Comparison of ENCODE assay signal across 3 cellular contexts in the genomic region with DNA sequence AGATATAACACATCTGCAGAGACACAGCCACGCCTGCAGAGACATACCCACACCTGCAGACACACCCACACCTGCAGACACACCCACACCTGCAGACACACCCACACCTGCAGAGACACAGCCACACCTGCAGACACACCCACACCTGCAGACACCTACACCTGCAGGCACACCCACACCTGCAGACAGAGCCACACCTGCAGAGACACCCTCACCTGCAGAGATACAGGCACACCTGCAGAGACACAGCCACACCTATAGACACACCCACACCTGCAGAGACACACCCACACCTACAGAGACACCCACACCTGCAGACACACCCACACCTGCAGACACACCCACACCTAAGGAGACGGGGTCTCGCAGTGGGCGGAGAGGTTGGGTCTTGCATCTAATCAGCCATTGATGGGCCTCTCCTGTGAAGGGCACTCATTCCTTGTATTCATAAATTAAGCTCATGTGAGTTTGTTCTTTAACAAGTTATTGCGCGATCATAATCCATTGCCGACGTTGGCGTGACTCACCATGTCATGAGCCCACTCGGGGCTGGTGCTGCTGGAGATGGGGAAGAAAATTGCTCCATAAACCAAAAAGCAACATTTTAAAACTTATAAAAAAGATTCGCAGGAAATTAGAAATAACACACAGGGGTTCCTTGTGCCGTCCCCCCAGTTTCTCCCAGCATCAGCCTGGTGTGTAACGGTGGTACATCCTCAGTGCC.
TF ChIP-seq lines count a peak whose summit lies in the region.

No MANE protein-coding gene starts in this region.

TF ChIP-seq in GM12878, 131 proteins besides CTCF, POLR2A, EP300 and RAD21 (continues in another document):
- TF ChIP-seq, protein P1, sequence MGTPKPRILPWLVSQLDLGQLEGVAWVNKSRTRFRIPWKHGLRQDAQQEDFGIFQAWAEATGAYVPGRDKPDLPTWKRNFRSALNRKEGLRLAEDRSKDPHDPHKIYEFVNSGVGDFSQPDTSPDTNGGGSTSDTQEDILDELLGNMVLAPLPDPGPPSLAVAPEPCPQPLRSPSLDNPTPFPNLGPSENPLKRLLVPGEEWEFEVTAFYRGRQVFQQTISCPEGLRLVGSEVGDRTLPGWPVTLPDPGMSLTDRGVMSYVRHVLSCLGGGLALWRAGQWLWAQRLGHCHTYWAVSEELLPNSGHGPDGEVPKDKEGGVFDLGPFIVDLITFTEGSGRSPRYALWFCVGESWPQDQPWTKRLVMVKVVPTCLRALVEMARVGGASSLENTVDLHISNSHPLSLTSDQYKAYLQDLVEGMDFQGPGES (IDR thresholded peaks at IDR 0.05), result no peak
- TF ChIP-seq, protein P2, sequence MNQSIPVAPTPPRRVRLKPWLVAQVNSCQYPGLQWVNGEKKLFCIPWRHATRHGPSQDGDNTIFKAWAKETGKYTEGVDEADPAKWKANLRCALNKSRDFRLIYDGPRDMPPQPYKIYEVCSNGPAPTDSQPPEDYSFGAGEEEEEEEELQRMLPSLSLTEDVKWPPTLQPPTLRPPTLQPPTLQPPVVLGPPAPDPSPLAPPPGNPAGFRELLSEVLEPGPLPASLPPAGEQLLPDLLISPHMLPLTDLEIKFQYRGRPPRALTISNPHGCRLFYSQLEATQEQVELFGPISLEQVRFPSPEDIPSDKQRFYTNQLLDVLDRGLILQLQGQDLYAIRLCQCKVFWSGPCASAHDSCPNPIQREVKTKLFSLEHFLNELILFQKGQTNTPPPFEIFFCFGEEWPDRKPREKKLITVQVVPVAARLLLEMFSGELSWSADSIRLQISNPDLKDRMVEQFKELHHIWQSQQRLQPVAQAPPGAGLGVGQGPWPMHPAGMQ (IDR thresholded peaks at IDR 0.05; ENCODE audit: borderline replicate concordance), result no peak
- TF ChIP-seq, protein P3, sequence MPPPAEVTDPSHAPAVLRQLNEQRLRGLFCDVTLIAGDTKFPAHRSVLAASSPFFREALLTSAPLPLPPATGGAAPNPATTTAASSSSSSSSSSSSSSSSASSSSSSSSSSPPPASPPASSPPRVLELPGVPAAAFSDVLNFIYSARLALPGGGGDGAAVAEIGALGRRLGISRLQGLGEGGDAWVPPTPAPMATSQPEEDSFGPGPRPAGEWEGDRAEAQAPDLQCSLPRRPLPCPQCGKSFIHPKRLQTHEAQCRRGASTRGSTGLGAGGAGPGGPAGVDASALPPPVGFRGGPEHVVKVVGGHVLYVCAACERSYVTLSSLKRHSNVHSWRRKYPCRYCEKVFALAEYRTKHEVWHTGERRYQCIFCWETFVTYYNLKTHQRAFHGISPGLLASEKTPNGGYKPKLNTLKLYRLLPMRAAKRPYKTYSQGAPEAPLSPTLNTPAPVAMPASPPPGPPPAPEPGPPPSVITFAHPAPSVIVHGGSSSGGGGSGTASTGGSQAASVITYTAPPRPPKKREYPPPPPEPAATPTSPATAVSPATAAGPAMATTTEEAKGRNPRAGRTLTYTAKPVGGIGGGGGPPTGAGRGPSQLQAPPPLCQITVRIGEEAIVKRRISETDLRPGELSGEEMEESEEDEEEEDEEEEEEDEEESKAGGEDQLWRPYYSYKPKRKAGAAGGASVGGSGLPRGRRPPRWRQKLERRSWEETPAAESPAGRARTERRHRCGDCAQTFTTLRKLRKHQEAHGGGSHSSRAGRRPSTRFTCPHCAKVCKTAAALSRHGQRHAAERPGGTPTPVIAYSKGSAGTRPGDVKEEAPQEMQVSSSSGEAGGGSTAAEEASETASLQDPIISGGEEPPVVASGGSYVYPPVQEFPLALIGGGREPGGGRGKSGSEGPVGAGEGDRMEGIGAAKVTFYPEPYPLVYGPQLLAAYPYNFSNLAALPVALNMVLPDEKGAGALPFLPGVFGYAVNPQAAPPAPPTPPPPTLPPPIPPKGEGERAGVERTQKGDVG (CRISPR knock-in tag; IDR thresholded peaks at IDR 0.05), result no peak
- TF ChIP-seq SUZ12 (IDR thresholded peaks at IDR 0.05; ENCODE audit: unreplicated experiment) (no peak), SUPT20H (IDR thresholded peaks at IDR 0.05; ENCODE audit: borderline replicate concordance, control insufficient read depth, low read depth, low read length) (no peak)

TF ChIP-seq in HepG2, 621 proteins besides CTCF, POLR2A, EP300 and RAD21:
- TF ChIP-seq ADNP (CRISPR knock-in tag; IDR thresholded peaks at IDR 0.05), result no peak
- peak; percentile 95 for TF ChIP-seq ZEB1 (IDR thresholded peaks at IDR 0.05; ENCODE audit: insufficient replicate concordance, low read depth)

TF ChIP-seq in GM12891, 5 proteins besides CTCF, POLR2A, EP300 and RAD21:
- no peak for TF ChIP-seq POLR2AphosphoS5 (IDR thresholded peaks at IDR 0.05; ENCODE audit: low read depth, low read length)
- no peak for TF ChIP-seq POU2F2 (IDR thresholded peaks at IDR 0.05; ENCODE audit: low read depth, low read length)
- TF ChIP-seq SPI1 (IDR thresholded peaks at IDR 0.05; ENCODE audit: low read depth, low read length), result no peak
- no peak for TF ChIP-seq TAF1 (IDR thresholded peaks at IDR 0.05; ENCODE audit: low read depth, low read length)
- TF ChIP-seq PAX5 (IDR thresholded peaks at IDR 0.05; ENCODE audit: insufficient read depth, low read length, severe bottlenecking), result no peak
TF ChIP-seq in GM12891: peak in this region for 0.
